17 cellular contexts compared by ENCODE assay signal in the genomic region with DNA sequence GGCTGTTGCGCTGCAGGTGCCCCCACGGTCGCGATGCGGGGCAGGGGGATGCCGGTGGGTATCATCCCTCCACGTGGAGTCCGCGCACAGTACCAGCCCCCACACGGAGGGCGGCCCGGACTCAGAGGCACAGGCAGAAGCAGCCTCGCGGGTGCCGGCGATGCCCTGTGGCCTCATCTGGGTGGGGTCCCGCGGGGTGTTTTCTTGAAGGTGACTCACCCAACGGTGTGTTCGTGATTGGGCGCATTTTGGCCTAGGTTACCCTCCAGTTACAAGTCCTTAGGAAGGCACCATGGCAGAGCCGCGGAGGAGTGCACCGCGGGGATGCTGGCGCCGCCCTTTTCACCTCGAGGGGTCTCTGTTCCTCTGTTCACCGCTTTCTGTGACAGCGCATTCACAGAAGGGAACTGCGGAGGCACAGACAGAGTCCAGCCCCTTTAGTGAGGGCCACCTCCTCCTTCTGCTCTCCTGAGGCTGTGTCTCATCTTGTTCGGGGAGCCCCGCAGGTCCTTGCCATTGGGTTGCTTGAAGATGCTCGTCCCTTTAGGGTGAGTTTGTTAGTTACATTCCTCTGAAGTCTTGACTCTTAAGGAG.
"Had no signal": no experiment of that assay in that cellular context is flagged by ENCODE, and none has a peak within 500 bp of the region (broad histone marks: within the 10 kb centered on the region; RNA-seq: fewer than 3 reads in every experiment).

No MANE protein-coding gene starts in this region.

- DNase-seq: activated CD4-positive, alpha-beta T cell treated with anti-CD3 and anti-CD28 coated beads for 1 hour; activated CD4-positive, alpha-beta T cell treated with anti-CD3 and anti-CD28 coated beads, Interleukin-2, amount 50 U/mL, for 4 hours; activated T-cell treated with anti-CD3 and anti-CD28 coated beads, Interleukin-2, amount 50 U/mL, for 1 hour; amniotic stem cell; body of pancreas; central memory CD4-positive, alpha-beta T cell; effector CD8-positive, alpha-beta T cell; foreskin keratinocyte; glutamatergic neuron; midbrain had no signal

- H3K27ac ChIP-seq: body of pancreas, coronary artery, foreskin keratinocyte, lower lobe of right lung, pancreas, tibial nerve, vagina had no signal

- H3K9me3 Mint-ChIP-seq: stimulated activated effector memory CD8-positive, alpha-beta T cell treated with anti-CD3 and anti-CD28 coated beads, Interleukin-12 subunit alpha, Interleukin-12 subunit beta, amount 100 ng/mL, for 72 hours had no signal

- H3K36me3 ChIP-seq: lower lobe of right lung, pancreas, tibial nerve, vagina had no signal

- H3K9me3 ChIP-seq: body of pancreas, lower lobe of right lung, pancreas, tibial nerve, vagina had no signal

- ATAC-seq: body of pancreas; foreskin keratinocyte; lower lobe of right lung; pancreas; stimulated activated effector memory CD8-positive, alpha-beta T cell treated with anti-CD3 and anti-CD28 coated beads, Interleukin-12 subunit alpha, Interleukin-12 subunit beta, amount 100 ng/mL, for 72 hours had no signal

- H3K27me3 ChIP-seq: body of pancreas, pancreas, vagina had no signal

- H3K27me3 Mint-ChIP-seq: activated naive CD8-positive, alpha-beta T cell had no signal

- H3K4me1 ChIP-seq: body of pancreas, foreskin keratinocyte, lower lobe of right lung, pancreas, tibial nerve had no signal

- H3K27ac Mint-ChIP-seq: activated naive CD8-positive, alpha-beta T cell; stimulated activated effector memory CD8-positive, alpha-beta T cell treated with anti-CD3 and anti-CD28 coated beads, Interleukin-12 subunit alpha, Interleukin-12 subunit beta, amount 100 ng/mL, for 72 hours had no signal

- FAIRE-seq: pancreas had no signal

- H3K4me3 Mint-ChIP-seq: activated naive CD8-positive, alpha-beta T cell; stimulated activated effector memory CD8-positive, alpha-beta T cell treated with anti-CD3 and anti-CD28 coated beads, Interleukin-12 subunit alpha, Interleukin-12 subunit beta, amount 100 ng/mL, for 72 hours had no signal

- H3K4me3 ChIP-seq: body of pancreas, coronary artery, lower lobe of right lung, pancreas, tibial nerve, vagina had no signal
